In the genomic region with DNA sequence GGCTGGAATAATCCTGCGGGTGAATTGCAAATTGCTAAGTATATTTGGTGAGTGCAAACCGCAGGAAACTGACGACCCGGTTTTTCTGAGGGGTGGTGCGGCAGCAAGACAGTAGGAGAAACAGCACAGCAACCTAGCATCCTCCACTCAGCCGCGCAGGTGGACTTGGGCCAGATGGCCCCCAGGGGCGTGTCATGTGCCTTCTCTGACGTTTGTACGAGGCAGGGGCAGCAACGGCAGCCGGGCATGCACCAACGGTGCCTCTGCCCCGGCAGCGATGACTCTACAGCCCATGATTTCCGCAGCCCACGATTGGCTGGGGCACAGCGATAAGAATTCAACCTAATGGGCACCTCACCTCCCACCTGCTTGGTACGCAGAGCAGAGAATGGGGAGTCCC, we compare ENCODE assay signal across 1 cellular context.
TF ChIP-seq lines count a peak whose summit lies in the region.

No MANE protein-coding gene starts in this region.

TF ChIP-seq in HEK293, 187 proteins besides CTCF, POLR2A, EP300 and RAD21 (continued from another document):
- TF ChIP-seq, protein P1, sequence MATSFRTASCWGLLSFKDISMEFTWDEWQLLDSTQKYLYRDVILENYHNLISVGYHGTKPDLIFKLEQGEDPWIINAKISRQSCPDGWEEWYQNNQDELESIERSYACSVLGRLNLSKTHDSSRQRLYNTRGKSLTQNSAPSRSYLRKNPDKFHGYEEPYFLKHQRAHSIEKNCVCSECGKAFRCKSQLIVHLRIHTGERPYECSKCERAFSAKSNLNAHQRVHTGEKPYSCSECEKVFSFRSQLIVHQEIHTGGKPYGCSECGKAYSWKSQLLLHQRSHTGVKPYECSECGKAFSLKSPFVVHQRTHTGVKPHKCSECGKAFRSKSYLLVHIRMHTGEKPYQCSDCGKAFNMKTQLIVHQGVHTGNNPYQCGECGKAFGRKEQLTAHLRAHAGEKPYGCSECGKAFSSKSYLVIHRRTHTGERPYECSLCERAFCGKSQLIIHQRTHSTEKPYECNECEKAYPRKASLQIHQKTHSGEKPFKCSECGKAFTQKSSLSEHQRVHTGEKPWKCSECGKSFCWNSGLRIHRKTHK (tag by site-specific recombination; IDR thresholded peaks at IDR 0.05): no peak
- TF ChIP-seq, protein P2, sequence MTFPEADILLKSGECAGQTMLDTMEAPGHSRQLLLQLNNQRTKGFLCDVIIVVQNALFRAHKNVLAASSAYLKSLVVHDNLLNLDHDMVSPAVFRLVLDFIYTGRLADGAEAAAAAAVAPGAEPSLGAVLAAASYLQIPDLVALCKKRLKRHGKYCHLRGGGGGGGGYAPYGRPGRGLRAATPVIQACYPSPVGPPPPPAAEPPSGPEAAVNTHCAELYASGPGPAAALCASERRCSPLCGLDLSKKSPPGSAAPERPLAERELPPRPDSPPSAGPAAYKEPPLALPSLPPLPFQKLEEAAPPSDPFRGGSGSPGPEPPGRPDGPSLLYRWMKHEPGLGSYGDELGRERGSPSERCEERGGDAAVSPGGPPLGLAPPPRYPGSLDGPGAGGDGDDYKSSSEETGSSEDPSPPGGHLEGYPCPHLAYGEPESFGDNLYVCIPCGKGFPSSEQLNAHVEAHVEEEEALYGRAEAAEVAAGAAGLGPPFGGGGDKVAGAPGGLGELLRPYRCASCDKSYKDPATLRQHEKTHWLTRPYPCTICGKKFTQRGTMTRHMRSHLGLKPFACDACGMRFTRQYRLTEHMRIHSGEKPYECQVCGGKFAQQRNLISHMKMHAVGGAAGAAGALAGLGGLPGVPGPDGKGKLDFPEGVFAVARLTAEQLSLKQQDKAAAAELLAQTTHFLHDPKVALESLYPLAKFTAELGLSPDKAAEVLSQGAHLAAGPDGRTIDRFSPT (tag by site-specific recombination; IDR thresholded peaks at IDR 0.05): peak; percentile 52
- TF ChIP-seq ZNF394 (tag by site-specific recombination; IDR thresholded peaks at IDR 0.05; ENCODE audit: borderline replicate concordance) (no peak), KLF9 (tag by site-specific recombination; IDR thresholded peaks at IDR 0.05; ENCODE audit: low read depth) (no peak)
